Comparison of ENCODE assay signal across 29 cellular contexts in the genomic region with DNA sequence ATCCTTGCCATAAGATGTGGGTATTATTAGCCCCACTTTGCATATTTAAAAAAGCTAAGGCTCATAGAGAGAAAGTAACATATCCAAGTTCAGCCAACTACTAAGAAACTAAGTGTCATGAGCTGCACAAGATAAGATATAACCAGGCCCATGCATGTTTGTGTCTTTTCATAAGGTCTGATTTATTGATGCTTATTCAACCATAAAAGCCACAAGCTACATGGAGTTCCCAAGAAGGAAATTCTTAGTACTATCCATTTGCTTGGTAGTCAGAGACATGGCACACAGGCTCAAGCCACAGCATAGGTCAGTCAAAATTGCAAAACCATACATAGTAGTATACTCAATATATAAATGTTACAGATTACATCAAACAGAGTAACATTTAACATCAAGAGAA.
"Had no signal": no experiment of that assay in that cellular context is flagged by ENCODE, and none has a peak within 500 bp of the region (broad histone marks: within the 10 kb centered on the region; RNA-seq: fewer than 3 reads in every experiment).

No MANE protein-coding gene starts in this region.

- H3K4me1 ChIP-seq: adrenal gland, ascending aorta had no signal

- DNase-seq: activated B cell treated with CpG ODN at 0.5 μM for 24 hours; activated CD4-positive, alpha-beta T cell treated with anti-CD3 and anti-CD28 coated beads for 48 hours; activated CD4-positive, alpha-beta T cell treated with anti-CD3 and anti-CD28 coated beads, Interleukin-2, amount 50 U/mL, for 1 hour; activated CD4-positive, alpha-beta T cell treated with anti-CD3 and anti-CD28 coated beads, Interleukin-2, amount 50 U/mL, for 48 hours; activated CD8-positive, alpha-beta memory T cell treated with anti-CD3 and anti-CD28 coated beads for 24 hours; activated CD8-positive, alpha-beta T cell treated with anti-CD3 and anti-CD28 coated beads for 36 hours; activated effector memory CD4-positive, alpha-beta T cell treated with Interleukin-2 at 50 U/mL for 16 hours; activated gamma-delta T cell treated with Interleukin-2 at 50 U/mL for 16 hours; activated naive CD4-positive, alpha-beta T cell treated with anti-CD3 and anti-CD28 coated beads for 36 hours; activated naive CD8-positive, alpha-beta T cell treated with anti-CD3 and anti-CD28 coated beads for 36 hours; activated naive CD8-positive, alpha-beta T cell treated with anti-CD3 and anti-CD28 coated beads, Interleukin-2, amount 50 U/mL, for 24 hours; activated T-cell treated with anti-CD3 and anti-CD28 coated beads, Interleukin-2, amount 50 U/mL, for 4 hours; adrenal gland; brain microvascular endothelial cell; caudate nucleus; cortex of kidney; dermis blood vessel endothelial cell; effector CD8-positive, alpha-beta T cell; esophagus squamous epithelium; foreskin fibroblast; head of caudate nucleus; T-helper 1 cell; T-helper 17 cell; T1000; WERI-Rb-1 had no signal

- H3K27ac ChIP-seq: adrenal gland, ascending aorta, brain microvascular endothelial cell, epithelial cell of prostate, esophagus squamous epithelium, WERI-Rb-1 had no signal

- H3K27me3 ChIP-seq: adrenal gland, ascending aorta, brain microvascular endothelial cell, esophagus squamous epithelium had no signal

- H3K9me3 ChIP-seq: adrenal gland, ascending aorta, esophagus squamous epithelium had no signal

- H3K4me3 ChIP-seq: adrenal gland, ascending aorta, esophagus squamous epithelium had no signal

- H3K36me3 ChIP-seq: adrenal gland, ascending aorta, brain microvascular endothelial cell, esophagus squamous epithelium, WERI-Rb-1 had no signal

- ATAC-seq: activated CD4-positive, CD25-positive, alpha-beta regulatory T cell treated with anti-CD3 and anti-CD28 coated beads, Interleukin-2, amount 50 U/mL, for 24 hours; activated CD8-positive, alpha-beta T cell treated with anti-CD3 and anti-CD28 coated beads for 36 hours; activated naive CD8-positive, alpha-beta T cell treated with anti-CD3 and anti-CD28 coated beads, Interleukin-2, amount 50 U/mL, for 24 hours; activated T-cell treated with anti-CD3 and anti-CD28 coated beads, Interleukin-2, amount 50 U/mL, for 4 hours; activated T-helper 17 cell treated with anti-CD3 and anti-CD28 coated beads, Interleukin-2, amount 50 U/mL, for 72 hours; T-helper 17 cell had no signal
